In genomic region chr7:107147464-107148214, GRCh38 we compare ENCODE assay signal across 9 cellular contexts. TPM values are rescaled to one million over a fixed set of nuclear protein-coding genes. Genes with fewer than 3 reads are reported as not detected.
DNase-seq lines count a peak whose midpoint lies in the region; ATAC-seq and TF ChIP-seq lines count a peak whose summit lies in the region.
"Had no signal": no experiment of that assay in that cellular context is flagged by ENCODE, and none has a peak within 500 bp of the region (broad histone marks: within the 10 kb centered on the region; RNA-seq: fewer than 3 reads in every experiment).

No MANE protein-coding gene starts in this region.

- peak overlapping the region; percentile 57; the same call in 1 of the 2 replicates for H2BK20ac ChIP-seq in IMR-90 (ENCODE audit: low read depth, low read length)

- no peak overlapping the region for H3K4ac ChIP-seq in IMR-90 (ENCODE audit: low read depth, low read length)

- no peak overlapping the region for H3K4me2 ChIP-seq in IMR-90 (ENCODE audit: low read depth, low read length)

- H3K4me1 Mint-ChIP-seq in activated CD4-positive, alpha-beta T cell treated with anti-CD3 and anti-CD28 coated beads, Interleukin-2, amount 10 ng/mL, durations not matched to agents 7 days and 5 days, result peaks cover 5% of the 10 kb centered on the region

- no peak overlapping the region for H2AK5ac ChIP-seq in IMR-90 (ENCODE audit: low read depth, low read length)

- no peak overlapping the region for H4K91ac ChIP-seq in IMR-90 (ENCODE audit: insufficient read depth, low read depth, low read length)

- H3K18ac ChIP-seq in IMR-90 (ENCODE audit: low read depth, low read length), result no peak overlapping the region

- in situ Hi-C loops in IMR-90 (cut with MboI; ENCODE audit: low sequenced_read_pairs), result loop anchor here (5.0 to 10.0 kb wide), 3 partner anchors 200 to 973 kb away; no protein-coding TSS in a partner anchor

- peak overlapping the region in 1 of 2 experiments; percentile 9; a peak in 1 of 4 replicates for H4K8ac ChIP-seq in IMR-90 (ENCODE audit: low read depth in 2 of 2, low read length in 2 of 2)

- H3K36me3 Mint-ChIP-seq in activated CD4-positive, alpha-beta T cell treated with anti-CD3 and anti-CD28 coated beads, Interleukin-2, amount 10 ng/mL, durations not matched to agents 7 days and 5 days (ENCODE audit: low read depth), result no peaks in the 10 kb centered on the region

- no peak overlapping the region for H2BK15ac ChIP-seq in IMR-90 (ENCODE audit: low read depth, low read length)

- H3K79me1 ChIP-seq in IMR-90 (ENCODE audit: low read depth in 1 of 2, low read length in 2 of 2), result no peaks in the 10 kb centered on the region

- H3K27me3 ChIP-seq in IMR-90 (ENCODE audit: control insufficient read depth, insufficient read depth, low read length), result no peaks in the 10 kb centered on the region

- no peak overlapping the region for H3K27ac Mint-ChIP-seq in activated CD4-positive, alpha-beta T cell treated with anti-CD3 and anti-CD28 coated beads, Interleukin-2, amount 10 ng/mL, durations not matched to agents 7 days and 5 days

- no peak overlapping the region for H2BK5ac ChIP-seq in IMR-90 (ENCODE audit: low read depth, low read length, poor library complexity, severe bottlenecking)

- dilution Hi-C loops in IMR-90 (cut with HindIII; ENCODE audit: low sequenced_read_pairs, unreplicated experiment), result no loop called here

- no peak overlapping the region for H2BK120ac ChIP-seq in IMR-90 (ENCODE audit: low read depth, low read length)

- BruUV-seq in IMR-90 (replicated peaks; lab: Mats Ljungman, UMichigan), result no TSS peak

- H3K4me1 ChIP-seq in IMR-90 (ENCODE audit: control insufficient read depth, insufficient read depth, low read length), result peaks cover 6% of the 10 kb centered on the region

- H3K23ac ChIP-seq in IMR-90 (ENCODE audit: low read depth, low read length), result no peak overlapping the region

- TF ChIP-seq POLR2A in IMR-90 (IDR thresholded peaks at IDR 0.05; ENCODE audit: low read depth, low read length), result no peak

- ATAC-seq in IMR-90 (ENCODE audit: low read depth), result peak; percentile 86
- no peak for ATAC-seq in HG03135 (IDR thresholded peaks at IDR 0.05; ENCODE audit: unreplicated experiment)

- H3K36me3 ChIP-seq in IMR-90 (ENCODE audit: control insufficient read depth, insufficient read depth, low read length), result no peaks in the 10 kb centered on the region

- no peaks in the 10 kb centered on the region for H3K9me3 ChIP-seq in IMR-90 (ENCODE audit: control insufficient read depth, insufficient read depth, low read length)

- intact Hi-C loops in IMR-90 (cut with micrococcal nuclease), result loop anchor here (5.0 kb wide), 1 partner anchor 485 kb away; the partner anchor contains the start of gene CCDC71L

- CTCF ChIA-PET in IMR-90 (lab: Yijun Ruan, JAX), result interaction anchor here (0.5 to 3.2 kb wide), 8 partner anchors 9 to 482 kb away, joined by 3 to 28 read pairs (median 5); no protein-coding TSS in a partner anchor
- CTCF ChIA-PET in activated CD4-positive, alpha-beta T cell treated with anti-CD3 and anti-CD28 coated beads, Interleukin-2, amount 10 ng/mL, durations not matched to agents 7 days and 5 days (lab: Charles Lee), result interaction anchor here (0.8 to 2.3 kb wide), 10 partner anchors 9 to 732 kb away, joined by 3 to 7 read pairs (median 3); no protein-coding TSS in a partner anchor

- 0 out of 2 replicates have a peak overlapping the region, but pooled peaks have one; percentile 16 for H3K14ac ChIP-seq in IMR-90 (replicated peaks; ENCODE audit: low read depth, low read length)

- no peak overlapping the region for H2AK9ac ChIP-seq in IMR-90 (replicated peaks; ENCODE audit: low read depth, low read length, poor library complexity)

- H4K5ac ChIP-seq in IMR-90 (ENCODE audit: low read depth, low read length), result no peak overlapping the region

- H3K27me3 Mint-ChIP-seq in activated CD4-positive, alpha-beta T cell treated with anti-CD3 and anti-CD28 coated beads, Interleukin-2, amount 10 ng/mL, durations not matched to agents 7 days and 5 days, result no peaks in the 10 kb centered on the region

- no peaks in the 10 kb centered on the region for H3K9me3 Mint-ChIP-seq in activated CD4-positive, alpha-beta T cell treated with anti-CD3 and anti-CD28 coated beads, Interleukin-2, amount 10 ng/mL, durations not matched to agents 7 days and 5 days

- POLR2A ChIA-PET in IMR-90 (lab: Charles Lee; ENCODE audit: unreplicated experiment), result interaction anchor here (0.6 kb wide), 1 partner anchor 330 kb away, joined by 3 read pairs; no protein-coding TSS in a partner anchor
- POLR2A ChIA-PET in activated CD4-positive, alpha-beta T cell treated with anti-CD3 and anti-CD28 coated beads, Interleukin-2, amount 10 ng/mL, durations not matched to agents 7 days and 5 days (lab: Charles Lee), result no interaction called here

- no CpG with 5 or more reads among the region's 2 CpGs for WGBS in IMR-90 (ENCODE audit: extremely low coverage in 2 of 2, insufficient read length in 1 of 2), 2 experiments

- TF ChIP-seq CTCF in IMR-90 (conservative IDR thresholded peaks at IDR 0.05; ENCODE audit: low read depth, low read length) (peak; percentile 66), foreskin fibroblast (IDR thresholded peaks at IDR 0.05; ENCODE audit: low read depth, low read length) (peak; percentile 74)

- no peak overlapping the region for H3K4me3 Mint-ChIP-seq in activated CD4-positive, alpha-beta T cell treated with anti-CD3 and anti-CD28 coated beads, Interleukin-2, amount 10 ng/mL, durations not matched to agents 7 days and 5 days

- peak; percentile 45 for DNase-seq in stimulated activated CD4-positive, alpha-beta T cell treated with anti-CD3 and anti-CD28 coated beads, Interleukin-4, amount 100 ng/mL, for 24 hours
- no peak for DNase-seq in stimulated activated CD4-positive, alpha-beta T cell treated with anti-CD3 and anti-CD28 coated beads, Interleukin-4, amount 100 ng/mL, for 1 hour
- DNase-seq in IMR-90 (peak; percentile 47), foreskin fibroblast (peak; percentile 37 to 72), pons (ENCODE audit: low spot score) (peak; percentile 78), KG1 (lab: John Stamatoyannopoulos, UW) (no peak)
- DNase-seq in activated CD4-positive, alpha-beta T cell treated with anti-CD3 and anti-CD28 coated beads, Interleukin-2, amount 10 ng/mL, durations not matched to agents 7 days and 5 days, result peak; percentile 48

- H3K56ac ChIP-seq in IMR-90 (ENCODE audit: extremely low read depth, insufficient read depth, low read length), result no peak overlapping the region

- no peak overlapping the region for H2AFZ ChIP-seq in IMR-90 (replicated peaks; ENCODE audit: low read length, poor library complexity)

- no peak overlapping the region for H3K9ac ChIP-seq in IMR-90 (ENCODE audit: low read depth, low read length)

- H3K4me3 ChIP-seq in IMR-90 (ENCODE audit: insufficient read depth, low read depth, low read length), result no peak overlapping the region
- no peak overlapping the region for H3K4me3 ChIP-seq in foreskin fibroblast (ENCODE audit: low read depth in 1 of 2, low read length in 2 of 2)

- peaks cover 5% of the 10 kb centered on the region for H3K9me1 ChIP-seq in IMR-90 (ENCODE audit: insufficient read depth, low read length)

- no peak overlapping the region for H3K27ac ChIP-seq in IMR-90 (ENCODE audit: insufficient read depth, low read length)
- H3K27ac ChIP-seq: epithelial cell of prostate had no signal

- TF ChIP-seq RAD21 in IMR-90 (IDR thresholded peaks at IDR 0.05; ENCODE audit: low read length), result peak; percentile 68

- H4K20me1 ChIP-seq in IMR-90 (ENCODE audit: insufficient read depth, low read length), result no peaks in the 10 kb centered on the region

TF ChIP-seq in IMR-90, 13 proteins besides CTCF, POLR2A, EP300 and RAD21:
- TF ChIP-seq MAZ (IDR thresholded peaks at IDR 0.05; ENCODE audit: borderline replicate concordance, low read depth, low read length) (no peak), MAFK (IDR thresholded peaks at IDR 0.05; ENCODE audit: low read depth, low read length) (no peak), SMC3 (IDR thresholded peaks at IDR 0.05; ENCODE audit: low read depth, low read length) (peak; percentile 48), BHLHE40 (IDR thresholded peaks at IDR 0.05; ENCODE audit: low read depth, low read length) (no peak), CEBPB (IDR thresholded peaks at IDR 0.05; ENCODE audit: low read depth, low read length) (no peak), NFE2L2 (IDR thresholded peaks at IDR 0.05; ENCODE audit: low read depth, low read length) (no peak; the same call in 1 of the 2 replicates), RCOR1 (IDR thresholded peaks at IDR 0.05; ENCODE audit: insufficient replicate concordance, low read length) (no peak)

RNA-seq across cellular contexts. Expression of gene HBP1, which starts 21.2 kb away (rescaled TPM):
- 69.9 and 70.0 TPM in 2 replicates for total RNA-seq in IMR-90 (2012; rRNA removed)
- polyA plus RNA-seq in IMR-90 (2012; rRNA removed), result 19.0 and 27.1 TPM in 2 replicates
- polyA plus RNA-seq in IMR-90 (2012; cell fraction: cytosol; rRNA removed), result 7.8 and 10.8 TPM in 2 replicates
- polyA plus RNA-seq in IMR-90 (2012; cell fraction: nucleus; rRNA removed; ENCODE audit: low replicate concordance), result 11.3 and 41.1 TPM in 2 replicates
- 10 to 100 TPM; 34.4 to 34.8 TPM for total RNA-seq in activated CD4-positive, alpha-beta T cell treated with anti-CD3 and anti-CD28 coated beads, Interleukin-2, amount 10 ng/mL, durations not matched to agents 7 days and 5 days

Comparison
In these comparisons a context has a peak if more than half of its experiments do, and no peak if none do; other contexts are left out.
1. DNase-seq: peak in stimulated activated CD4-positive, alpha-beta T cell treated with anti-CD3 and anti-CD28 coated beads, Interleukin-4, amount 100 ng/mL, for 24 hours (single experiment), IMR-90 (single experiment), activated CD4-positive, alpha-beta T cell treated with anti-CD3 and anti-CD28 coated beads, Interleukin-2, amount 10 ng/mL, durations not matched to agents 7 days and 5 days (single experiment), foreskin fibroblast (2 of 2) and pons (single experiment); none in stimulated activated CD4-positive, alpha-beta T cell treated with anti-CD3 and anti-CD28 coated beads, Interleukin-4, amount 100 ng/mL, for 1 hour (single experiment) and KG1 (single experiment).